In genomic region chr16:73196670-73197069, GRCh38 we compare ENCODE assay signal across 8 cellular contexts.
DNase-seq lines count a peak whose midpoint lies in the region; ATAC-seq, FAIRE-seq and TF ChIP-seq lines count a peak whose summit lies in the region.

No MANE protein-coding gene starts in this region.

- no peaks in the 10 kb centered on the region for H3K27me3 Mint-ChIP-seq in activated naive CD8-positive, alpha-beta T cell treated with anti-CD3 and anti-CD28 coated beads, Interleukin-2, amount 50 U/mL, for 24 hours
- H3K27me3 Mint-ChIP-seq in activated T-helper 2 cell treated with anti-CD3 and anti-CD28 coated beads, Interferon-gamma antibody, Interleukin-2, Interleukin-4, amounts not matched to agents 10 μg/mL and 5 μg/mL and 100 μg/mL, durations not matched to agents 14 hours and 24 hours and 36 hours (ENCODE audit: low read depth): no peaks in the 10 kb centered on the region

- no peaks in the 10 kb centered on the region for H3K27me3 ChIP-seq in GM06990 (replicated peaks; ENCODE audit: control insufficient read depth, insufficient read depth, low read length)
- H3K27me3 ChIP-seq in left ventricle myocardium inferior (ENCODE audit: low read depth): peaks cover 33% of the 10 kb centered on the region

- intact Hi-C loops in left ventricle myocardium inferior (cut with micrococcal nuclease) (loop anchor here (5.0 kb wide), 1 partner anchor 364 kb away; no protein-coding TSS in a partner anchor), sciatic nerve (cut with DNase I) (no loop called here)
- intact Hi-C loops in activated T-helper 2 cell treated with anti-CD3 and anti-CD28 coated beads, Interferon-gamma antibody, Interleukin-2, Interleukin-4, amounts not matched to agents 10 μg/mL and 5 μg/mL and 100 μg/mL, durations not matched to agents 14 hours and 24 hours and 36 hours (cut with micrococcal nuclease): loop anchor here (5.0 to 10.0 kb wide), 2 partner anchors 362 to 694 kb away; no protein-coding TSS in a partner anchor

- no peak for TF ChIP-seq POLR2A in A549 (IDR thresholded peaks at IDR 0.05; ENCODE audit: low read length)

- TF ChIP-seq CTCF in A549 (IDR thresholded peaks at IDR 0.05) (peak; percentile 58), GM06990 (IDR thresholded peaks at IDR 0.05; ENCODE audit: insufficient read depth, low read length, poor library complexity, severe bottlenecking) (peak; percentile 85), left ventricle myocardium inferior (IDR thresholded peaks at IDR 0.05; ENCODE audit: borderline replicate concordance) (peak; percentile 81)

- H3K9me3 ChIP-seq in A549: no peaks in the 10 kb centered on the region
- no peaks in the 10 kb centered on the region for H3K9me3 ChIP-seq in left ventricle myocardium inferior (replicated peaks)

- no peaks in the 10 kb centered on the region for H3K4me1 Mint-ChIP-seq in activated naive CD8-positive, alpha-beta T cell treated with anti-CD3 and anti-CD28 coated beads, Interleukin-2, amount 50 U/mL, for 24 hours
- H3K4me1 Mint-ChIP-seq in activated T-helper 2 cell treated with anti-CD3 and anti-CD28 coated beads, Interferon-gamma antibody, Interleukin-2, Interleukin-4, amounts not matched to agents 10 μg/mL and 5 μg/mL and 100 μg/mL, durations not matched to agents 14 hours and 24 hours and 36 hours (ENCODE audit: low read depth): no peaks in the 10 kb centered on the region

- no peak overlapping the region for H3K27ac Mint-ChIP-seq in activated naive CD8-positive, alpha-beta T cell treated with anti-CD3 and anti-CD28 coated beads, Interleukin-2, amount 50 U/mL, for 24 hours
- no peak overlapping the region for H3K27ac Mint-ChIP-seq in activated T-helper 2 cell treated with anti-CD3 and anti-CD28 coated beads, Interferon-gamma antibody, Interleukin-2, Interleukin-4, amounts not matched to agents 10 μg/mL and 5 μg/mL and 100 μg/mL, durations not matched to agents 14 hours and 24 hours and 36 hours

- CTCF ChIA-PET in A549 (lab: Yijun Ruan, JAX): interaction anchor here (0.7 to 2.3 kb wide), 9 partner anchors 11 to 700 kb away, joined by 3 to 10 read pairs (median 3); no protein-coding TSS in a partner anchor

- peak; percentile 76 to 89 for TF ChIP-seq RAD21 in A549 (conservative IDR thresholded peaks at IDR 0.05 in 1 of 2, IDR thresholded peaks at IDR 0.05 in 1 of 2)

- no peak for TF ChIP-seq EP300 in A549 (IDR thresholded peaks at IDR 0.05)

- no peak overlapping the region for H3K4me2 ChIP-seq in A549

- ATAC-seq in A549 (peak; percentile 91 to 97), HG02852 (IDR thresholded peaks at IDR 0.05; ENCODE audit: unreplicated experiment) (peak; percentile 83), sciatic nerve (peak; percentile 95)
- peak; percentile 52 for ATAC-seq in activated naive CD8-positive, alpha-beta T cell treated with anti-CD3 and anti-CD28 coated beads, Interleukin-2, amount 50 U/mL, for 24 hours

- DNase-seq in A549 (ENCODE audit: low read depth in 1 of 2, low spot score in 1 of 2) (peak; percentile 80 to 81), GM06990 (ENCODE audit: extremely low read depth, insufficient read length) (peak; percentile 13), NCI-H2107 treated with DMSO at 0.1 percent for 48 hours (lab: John Stamatoyannopoulos, UW; ENCODE audit: unreplicated experiment) (peak; percentile 49), left ventricle myocardium inferior (peak; percentile 61), sciatic nerve (ENCODE audit: low spot score) (peak; percentile 79)
- peak; percentile 26 for DNase-seq in activated naive CD8-positive, alpha-beta T cell treated with anti-CD3 and anti-CD28 coated beads, Interleukin-2, amount 50 U/mL, for 24 hours
- DNase-seq in activated T-helper 2 cell treated with anti-CD3 and anti-CD28 coated beads, Interferon-gamma antibody, Interleukin-2, Interleukin-4, amounts not matched to agents 10 μg/mL and 5 μg/mL and 100 μg/mL, durations not matched to agents 14 hours and 24 hours and 36 hours (ENCODE audit: low spot score): no peak

- H3K4me1 ChIP-seq in A549: no peaks in the 10 kb centered on the region
- H3K4me1 ChIP-seq in left ventricle myocardium inferior: no peaks in the 10 kb centered on the region

- POLR2A ChIA-PET in A549 (lab: Yijun Ruan, JAX): interaction anchor here (0.5 to 0.6 kb wide), 3 partner anchors 137 to 302 kb away, joined by 3 to 4 read pairs (median 3); no protein-coding TSS in a partner anchor

- no peaks in the 10 kb centered on the region for H3K36me3 Mint-ChIP-seq in activated naive CD8-positive, alpha-beta T cell treated with anti-CD3 and anti-CD28 coated beads, Interleukin-2, amount 50 U/mL, for 24 hours (ENCODE audit: low read depth)
- no peaks in the 10 kb centered on the region for H3K36me3 Mint-ChIP-seq in activated T-helper 2 cell treated with anti-CD3 and anti-CD28 coated beads, Interferon-gamma antibody, Interleukin-2, Interleukin-4, amounts not matched to agents 10 μg/mL and 5 μg/mL and 100 μg/mL, durations not matched to agents 14 hours and 24 hours and 36 hours (ENCODE audit: low read depth)

- no peaks in the 10 kb centered on the region for H3K9me3 Mint-ChIP-seq in activated naive CD8-positive, alpha-beta T cell treated with anti-CD3 and anti-CD28 coated beads, Interleukin-2, amount 50 U/mL, for 24 hours
- no peaks in the 10 kb centered on the region for H3K9me3 Mint-ChIP-seq in activated T-helper 2 cell treated with anti-CD3 and anti-CD28 coated beads, Interferon-gamma antibody, Interleukin-2, Interleukin-4, amounts not matched to agents 10 μg/mL and 5 μg/mL and 100 μg/mL, durations not matched to agents 14 hours and 24 hours and 36 hours

- H3K36me3 ChIP-seq in GM06990 (ENCODE audit: control insufficient read depth, insufficient read depth, low read length) (no peaks in the 10 kb centered on the region), left ventricle myocardium inferior (no peaks in the 10 kb centered on the region)

- no peak for FAIRE-seq in A549 (lab: Jason Lieb, UNC)

- H3K4me3 ChIP-seq in A549 (no peak overlapping the region), GM06990 (replicated peaks; ENCODE audit: low read depth, low read length) (no peak overlapping the region), left ventricle myocardium inferior (no peak overlapping the region)

- H3K27ac ChIP-seq in A549 (no peak overlapping the region), left ventricle myocardium inferior (replicated peaks) (no peak overlapping the region)

- 44% methylated on average over 4 of the region's 4 CpGs for WGBS in A549 (ENCODE audit: missing lambda C conversion rate)

- H3K4me3 Mint-ChIP-seq in activated naive CD8-positive, alpha-beta T cell treated with anti-CD3 and anti-CD28 coated beads, Interleukin-2, amount 50 U/mL, for 24 hours: no peak overlapping the region
- no peak overlapping the region for H3K4me3 Mint-ChIP-seq in activated T-helper 2 cell treated with anti-CD3 and anti-CD28 coated beads, Interferon-gamma antibody, Interleukin-2, Interleukin-4, amounts not matched to agents 10 μg/mL and 5 μg/mL and 100 μg/mL, durations not matched to agents 14 hours and 24 hours and 36 hours (ENCODE audit: low read depth)

TF ChIP-seq in A549, 52 proteins besides CTCF, POLR2A, EP300 and RAD21:
- no peak for TF ChIP-seq EHF (CRISPR knock-in tag; IDR thresholded peaks at IDR 0.05)
- peak; percentile 70 for TF ChIP-seq SMC3 (IDR thresholded peaks at IDR 0.05)
